ENCODE assay signal across 1 cellular context in genomic region chr18:63319383-63320040, GRCh38.
TF ChIP-seq lines count a peak whose summit lies in the region.

Gene BCL2, minus strand, starts transcription at chr18:63319769.

TF ChIP-seq in K562, 482 proteins besides CTCF, POLR2A, EP300 and RAD21 (continued from another document):
- peak; percentile 5; the same call in 1 of the 2 replicates for TF ChIP-seq ZBTB7A (IDR thresholded peaks at IDR 0.05; ENCODE audit: borderline replicate concordance, control insufficient read depth, low read depth, low read length)
- no peak for TF ChIP-seq SRSF1 (IDR thresholded peaks at IDR 0.05; ENCODE audit: low read depth, low read length)
- TF ChIP-seq HDAC8 (tag; IDR thresholded peaks at IDR 0.05), result no peak
- no peak for TF ChIP-seq NCOA4 (IDR thresholded peaks at IDR 0.05; ENCODE audit: partially characterized antibody)
- no peak for TF ChIP-seq GMEB1 (CRISPR knock-in tag; IDR thresholded peaks at IDR 0.05)
- no peak for TF ChIP-seq SRSF9 (IDR thresholded peaks at IDR 0.05; ENCODE audit: borderline replicate concordance, low read depth, low read length)
- peak; percentile 28 for TF ChIP-seq HNRNPLL (IDR thresholded peaks at IDR 0.05; ENCODE audit: low read depth, low read length, poor library complexity, severe bottlenecking)
- TF ChIP-seq ILF3 (IDR thresholded peaks at IDR 0.05; ENCODE audit: borderline replicate concordance), result no peak
- no peak for TF ChIP-seq ZBTB1 (CRISPR knock-in tag; IDR thresholded peaks at IDR 0.05; ENCODE audit: borderline replicate concordance, low read depth)
- TF ChIP-seq VEZF1 (CRISPR knock-in tag; IDR thresholded peaks at IDR 0.05), result no peak
- no peak for TF ChIP-seq ZNF318 (IDR thresholded peaks at IDR 0.05; ENCODE audit: borderline replicate concordance in 1 of 2, low read depth in 1 of 2)
- no peak for TF ChIP-seq MTF1 (CRISPR knock-in tag; IDR thresholded peaks at IDR 0.05; ENCODE audit: borderline replicate concordance)
- no peak for TF ChIP-seq HDAC3 (IDR thresholded peaks at IDR 0.05; ENCODE audit: borderline replicate concordance, partially characterized antibody)
- no peak for TF ChIP-seq RNF219 (CRISPR knock-in tag; IDR thresholded peaks at IDR 0.05)
- no peak for TF ChIP-seq ZNF277 (CRISPR knock-in tag; IDR thresholded peaks at IDR 0.05; ENCODE audit: borderline replicate concordance)
- TF ChIP-seq SMARCE1 (IDR thresholded peaks at IDR 0.05), result no peak
- no peak for TF ChIP-seq HDAC1 (IDR thresholded peaks at IDR 0.05)
TF ChIP-seq in K562: peak in this region for 5.
